Comparison of ENCODE assay signal across 30 cellular contexts in the genomic region with DNA sequence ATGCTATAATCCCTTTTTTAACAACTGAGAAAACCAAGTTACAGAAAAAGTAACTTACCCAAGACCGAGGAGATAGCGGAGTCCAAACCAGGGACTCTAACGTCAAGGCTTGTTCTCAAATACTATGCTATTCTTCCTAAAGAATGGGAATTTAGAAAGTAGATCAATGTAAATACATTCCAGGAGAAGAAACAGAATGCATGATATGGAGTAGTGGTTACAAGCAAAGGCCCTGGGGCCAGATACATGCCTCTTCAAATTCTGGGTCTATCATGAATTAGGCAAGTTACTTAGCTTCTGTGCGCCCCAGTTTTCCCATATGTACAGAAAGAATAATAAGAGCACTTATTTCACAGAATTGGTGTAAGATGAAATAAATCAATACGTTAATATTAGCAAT.
"Had no signal": no experiment of that assay in that cellular context is flagged by ENCODE, and none has a peak within 500 bp of the region (broad histone marks: within the 10 kb centered on the region; RNA-seq: fewer than 3 reads in every experiment).

No MANE protein-coding gene starts in this region.

- H3K36me3 ChIP-seq: adrenal gland, ascending aorta, brain microvascular endothelial cell, breast epithelium, cardiac muscle cell had no signal

- H3K27me3 ChIP-seq: adrenal gland, ascending aorta, body of pancreas, brain microvascular endothelial cell, breast epithelium, cardiac muscle cell had no signal

- H3K4me1 ChIP-seq: adrenal gland, ascending aorta, body of pancreas, breast epithelium had no signal

- DNase-seq: activated effector memory CD4-positive, alpha-beta T cell treated with anti-CD3 and anti-CD28 coated beads, Interleukin-2, amount 50 U/mL, for 16 hours; activated effector memory CD4-positive, alpha-beta T cell treated with Interleukin-2 at 50 U/mL for 16 hours; activated gamma-delta T cell; activated gamma-delta T cell treated with Interleukin-2 at 50 U/mL for 16 hours; activated naive CD4-positive, alpha-beta T cell; activated naive CD4-positive, alpha-beta T cell treated with anti-CD3 and anti-CD28 coated beads for 36 hours; activated naive CD4-positive, alpha-beta T cell treated with anti-CD3 and anti-CD28 coated beads, Interleukin-2, amount 10 ng/mL, durations not matched to agents 7 days and 5 days; activated naive CD4-positive, alpha-beta T cell treated with anti-CD3 and anti-CD28 coated beads, Interleukin-2, amount 50 U/mL, for 16 hours; activated naive CD4-positive, alpha-beta T cell treated with Interleukin-2 at 50 U/mL for 16 hours; activated naive CD8-positive, alpha-beta T cell treated with anti-CD3 and anti-CD28 coated beads for 36 hours; activated naive CD8-positive, alpha-beta T cell treated with anti-CD3 and anti-CD28 coated beads, Interleukin-2, amount 10 ng/mL, durations not matched to agents 7 days and 5 days; activated naive CD8-positive, alpha-beta T cell treated with anti-CD3 and anti-CD28 coated beads, Interleukin-2, amount 50 U/mL, for 24 hours; activated T-cell treated with anti-CD3 and anti-CD28 coated beads, Interleukin-2, amount 50 U/mL, for 1 hour; activated T-cell treated with anti-CD3 and anti-CD28 coated beads, Interleukin-2, amount 50 U/mL, for 24 hours; activated T-cell treated with anti-CD3 and anti-CD28 coated beads, Interleukin-2, amount 50 U/mL, for 4 hours; activated T-cell treated with anti-CD3 and anti-CD28 coated beads, Interleukin-2, amount 50 U/mL, for 48 hours; activated T-cell treated with anti-CD3 and anti-CD28 coated beads, Interleukin-2, amount 50 U/mL, for 72 hours; adrenal gland; amniotic stem cell; amygdala; anterior cingulate cortex; aorta; body of pancreas; brain microvascular endothelial cell; caudate nucleus; central memory CD4-positive, alpha-beta T cell; cerebellar nuclear complex had no signal

- H3K4me3 ChIP-seq: adrenal gland, ascending aorta, body of pancreas, breast epithelium, cardiac muscle cell had no signal

- H3K27ac ChIP-seq: adrenal gland, ascending aorta, body of pancreas, brain microvascular endothelial cell, cardiac muscle cell had no signal

- H3K9me3 ChIP-seq: adrenal gland, ascending aorta, body of pancreas, breast epithelium had no signal
